1 cellular context compared by ENCODE assay signal in genomic region chr9:135992486-135993408, GRCh38.
TF ChIP-seq lines count a peak whose summit lies in the region.

No MANE protein-coding gene starts in this region.

TF ChIP-seq in HepG2, 621 proteins besides CTCF, POLR2A, EP300 and RAD21 (continued from another document and continues in another):
- no peak for TF ChIP-seq MTF1 (CRISPR knock-in tag; IDR thresholded peaks at IDR 0.05)
- TF ChIP-seq KAT8 (CRISPR knock-in tag; IDR thresholded peaks at IDR 0.05), result peak; percentile 79
- no peak; the same call in 1 of the 2 replicates for TF ChIP-seq IRX3 (CRISPR knock-in tag; IDR thresholded peaks at IDR 0.05; ENCODE audit: borderline replicate concordance, low read depth)
- TF ChIP-seq ZNF780A (CRISPR knock-in tag; IDR thresholded peaks at IDR 0.05), result no peak; the same call in 1 of the 2 replicates
- TF ChIP-seq NFKB2 (CRISPR knock-in tag; IDR thresholded peaks at IDR 0.05; ENCODE audit: borderline replicate concordance), result peak; percentile 72; the same call in 1 of the 2 replicates
- peak; percentile 50; the same call in 1 of the 2 replicates for TF ChIP-seq ATF7-NPFF (CRISPR knock-in tag; IDR thresholded peaks at IDR 0.05; ENCODE audit: low read depth)
- no peak for TF ChIP-seq MLLT10 (CRISPR knock-in tag; IDR thresholded peaks at IDR 0.05)
- TF ChIP-seq TFDP2 (CRISPR knock-in tag; IDR thresholded peaks at IDR 0.05), result peak; percentile 55
- TF ChIP-seq ZNF724P (CRISPR knock-in tag; IDR thresholded peaks at IDR 0.05; ENCODE audit: borderline replicate concordance), result no peak
- no peak for TF ChIP-seq NFIC (IDR thresholded peaks at IDR 0.05; ENCODE audit: low read length)
- TF ChIP-seq ATF4 (CRISPR knock-in tag; IDR thresholded peaks at IDR 0.05), result peak in 1 of 2 experiments; percentile 56; a peak in 1 of 4 replicates
- TF ChIP-seq ARHGAP35 (CRISPR knock-in tag; IDR thresholded peaks at IDR 0.05; ENCODE audit: borderline replicate concordance), result no peak; the same call in 1 of the 2 replicates
- no peak for TF ChIP-seq NFE2 (CRISPR knock-in tag; IDR thresholded peaks at IDR 0.05)
- no peak for TF ChIP-seq ZNF44 (CRISPR knock-in tag; IDR thresholded peaks at IDR 0.05)
- peak; percentile 64; the same call in 1 of the 2 replicates for TF ChIP-seq ZC3H13 (CRISPR knock-in tag; IDR thresholded peaks at IDR 0.05)
- no peak for TF ChIP-seq ZNF883 (CRISPR knock-in tag; IDR thresholded peaks at IDR 0.05; ENCODE audit: not compliant biosample characterization)
- no peak for TF ChIP-seq ZNF850 (CRISPR knock-in tag; conservative IDR thresholded peaks at IDR 0.05)
- no peak for TF ChIP-seq FOXJ3 (CRISPR knock-in tag; IDR thresholded peaks at IDR 0.05; ENCODE audit: borderline replicate concordance)
- no peak for TF ChIP-seq ZNF10 (CRISPR knock-in tag; IDR thresholded peaks at IDR 0.05; ENCODE audit: borderline replicate concordance, low read depth)
- no peak for TF ChIP-seq ZNF354B (CRISPR knock-in tag; IDR thresholded peaks at IDR 0.05)
- no peak for TF ChIP-seq SYNCRIP (IDR thresholded peaks at IDR 0.05; ENCODE audit: insufficient read depth, low read depth, low read length)
- TF ChIP-seq PHF8 (CRISPR knock-in tag; IDR thresholded peaks at IDR 0.05), result peak; percentile 62; the same call in 1 of the 2 replicates
- peak; percentile 84 for TF ChIP-seq POLR2AphosphoS5 (IDR thresholded peaks at IDR 0.05; ENCODE audit: low read depth, low read length)
- TF ChIP-seq ZNF513 (CRISPR knock-in tag; conservative IDR thresholded peaks at IDR 0.05), result 0 out of 2 replicates have a peak, but pooled peaks have one; percentile 19
- TF ChIP-seq SP2 (CRISPR knock-in tag; IDR thresholded peaks at IDR 0.05), result no peak
- peak; percentile 81 for TF ChIP-seq POLR2G (IDR thresholded peaks at IDR 0.05; ENCODE audit: low read depth, low read length)
- TF ChIP-seq RNF219 (CRISPR knock-in tag; IDR thresholded peaks at IDR 0.05), result peak; percentile 13; the same call in 1 of the 2 replicates
- TF ChIP-seq HOXA7 (CRISPR knock-in tag; IDR thresholded peaks at IDR 0.05), result no peak
- peak; percentile 75 for TF ChIP-seq RBFOX2 (IDR thresholded peaks at IDR 0.05; ENCODE audit: low read depth, low read length)
- 0 out of 2 replicates have a peak, but pooled peaks have one; percentile 60 for TF ChIP-seq KLF9 (CRISPR knock-in tag; IDR thresholded peaks at IDR 0.05; ENCODE audit: low read depth)
- TF ChIP-seq ZNF407 (CRISPR knock-in tag; IDR thresholded peaks at IDR 0.05; ENCODE audit: not compliant biosample characterization), result no peak
- no peak for TF ChIP-seq LRRFIP1 (CRISPR knock-in tag; conservative IDR thresholded peaks at IDR 0.05)
- TF ChIP-seq GATAD1 (CRISPR knock-in tag; IDR thresholded peaks at IDR 0.05), result peak; percentile 36; the same call in 1 of the 2 replicates
- TF ChIP-seq ZNF7 (CRISPR knock-in tag; IDR thresholded peaks at IDR 0.05), result peak; percentile 84
- peak; percentile 47; the same call in 1 of the 2 replicates for TF ChIP-seq NR1H2 (CRISPR knock-in tag; IDR thresholded peaks at IDR 0.05; ENCODE audit: borderline replicate concordance, low read depth)
- no peak for TF ChIP-seq ZFP41 (CRISPR knock-in tag; IDR thresholded peaks at IDR 0.05; ENCODE audit: borderline replicate concordance)
- TF ChIP-seq ATAD3A (CRISPR knock-in tag; IDR thresholded peaks at IDR 0.05), result no peak
- TF ChIP-seq FUBP1 (CRISPR knock-in tag; IDR thresholded peaks at IDR 0.05; ENCODE audit: borderline replicate concordance), result no peak
- peak; percentile 69; the same call in 1 of the 2 replicates for TF ChIP-seq DMAP1 (CRISPR knock-in tag; IDR thresholded peaks at IDR 0.05)
- TF ChIP-seq ZNF556 (CRISPR knock-in tag; IDR thresholded peaks at IDR 0.05; ENCODE audit: borderline replicate concordance), result no peak
- TF ChIP-seq CBX5 (CRISPR knock-in tag; IDR thresholded peaks at IDR 0.05; ENCODE audit: borderline replicate concordance), result peak; percentile 37; the same call in 1 of the 2 replicates
- TF ChIP-seq HDAC6 (IDR thresholded peaks at IDR 0.05; ENCODE audit: low read depth, low read length), result no peak
